21 cellular contexts compared by ENCODE assay signal in the genomic region with DNA sequence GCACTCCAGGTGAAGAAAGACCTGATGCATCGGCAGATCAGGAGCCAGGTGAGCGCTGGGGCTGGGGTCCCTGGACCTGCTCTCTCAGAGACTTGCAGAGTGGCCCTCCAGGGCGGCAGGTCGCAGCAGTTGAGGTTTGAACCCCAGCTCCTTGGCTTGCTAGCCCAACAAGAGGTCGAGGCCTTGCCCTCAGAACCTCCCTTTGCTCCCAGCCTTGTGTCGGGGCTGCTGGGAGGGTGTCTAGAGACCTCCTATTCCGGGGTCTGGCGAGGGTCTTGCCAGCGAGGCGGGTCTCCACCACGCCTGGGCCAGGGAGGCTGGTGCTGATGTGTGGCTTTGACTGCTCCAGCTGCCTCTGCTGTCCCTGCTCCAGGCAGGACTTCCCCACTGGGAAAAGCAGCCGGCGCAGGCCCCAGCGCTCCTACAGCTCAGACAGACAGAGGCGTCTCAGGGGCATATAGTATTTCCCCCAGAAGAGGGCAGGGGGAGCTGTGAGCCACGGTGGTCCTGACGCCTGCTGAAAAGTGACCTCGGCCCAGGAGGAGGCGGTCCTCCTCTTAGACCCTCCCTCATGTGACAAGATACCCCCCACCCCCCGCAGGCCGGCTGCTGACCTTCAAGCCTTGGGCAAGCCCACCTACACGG. TPM values are rescaled to one million over a fixed set of nuclear protein-coding genes. Genes with fewer than 3 reads are reported as not detected.
DNase-seq lines count a peak whose midpoint lies in the region; ATAC-seq and TF ChIP-seq lines count a peak whose summit lies in the region.
"Had no signal": no experiment of that assay in that cellular context is flagged by ENCODE, and none has a peak within 500 bp of the region (broad histone marks: within the 10 kb centered on the region; RNA-seq: fewer than 3 reads in every experiment).

No MANE protein-coding gene starts in this region.

- no peak overlapping the region for H3K4ac ChIP-seq in H9 (ENCODE audit: low read depth, low read length)

- no peaks in the 10 kb centered on the region for H3K79me2 ChIP-seq in H9 (ENCODE audit: insufficient read depth, low read length)
- no peaks in the 10 kb centered on the region for H3K79me2 ChIP-seq in hepatocyte
- no peaks in the 10 kb centered on the region for H3K79me2 ChIP-seq in osteoblast (ENCODE audit: insufficient read depth, low read length)

- no peak overlapping the region for H3K18ac ChIP-seq in H9 (ENCODE audit: insufficient read length, low read depth, low read length)

- H3K9me2 ChIP-seq in hepatocyte (replicated peaks; ENCODE audit: insufficient read depth), result no peaks in the 10 kb centered on the region

- H3K4me2 ChIP-seq in H9 (ENCODE audit: insufficient read depth, insufficient read length, low read length) (no peak overlapping the region), hepatocyte (no peak overlapping the region), osteoblast (ENCODE audit: insufficient read depth, low read length) (no peak overlapping the region)

- DNase-seq in H9 (peak; percentile 91), hepatocyte (ENCODE audit: low spot score) (no peak), osteoblast (ENCODE audit: insufficient read length, low spot score, missing footprints) (peak; percentile 64), ascending aorta (ENCODE audit: low spot score in 2 of 2) (no peak)
- DNase-seq: activated CD4-positive, CD25-positive, alpha-beta regulatory T cell treated with anti-CD3 and anti-CD28 coated beads, Interleukin-2, amount 50 U/mL, for 72 hours; CD4-positive, alpha-beta memory T cell; DMS79; NCI-H1048; NCI-H2107; NCI-H748 treated with DMSO at 0.1 percent for 48 hours; occipital lobe; T-helper 2 cell had no signal

- H3K23ac ChIP-seq in H9 (ENCODE audit: insufficient read length, low read depth, low read length), result no peak overlapping the region

- H4K5ac ChIP-seq in H9 (ENCODE audit: insufficient read length, low read depth, low read length), result no peak overlapping the region

- H3K9me3 ChIP-seq in H9 (ENCODE audit: control insufficient read depth, low read depth, low read length), result no peaks in the 10 kb centered on the region
- no peaks in the 10 kb centered on the region for H3K9me3 ChIP-seq in hepatocyte (ENCODE audit: low read depth)
- H3K9me3 ChIP-seq in osteoblast (ENCODE audit: low read depth, low read length), result no peaks in the 10 kb centered on the region
- no peaks in the 10 kb centered on the region for H3K9me3 ChIP-seq in gastroesophageal sphincter
- no peaks in the 10 kb centered on the region for H3K9me3 ChIP-seq in ascending aorta
- H3K9me3 ChIP-seq: thoracic aorta had no signal

- no peak overlapping the region for H2AK5ac ChIP-seq in H9 (ENCODE audit: insufficient read length, low read length)

- H3K27me3 ChIP-seq in H9 (ENCODE audit: insufficient read depth, low read length), result no peaks in the 10 kb centered on the region
- no peaks in the 10 kb centered on the region for H3K27me3 ChIP-seq in hepatocyte
- no peaks in the 10 kb centered on the region for H3K27me3 ChIP-seq in osteoblast (ENCODE audit: insufficient read depth, low read length)
- H3K27me3 ChIP-seq in gastroesophageal sphincter, result no peaks in the 10 kb centered on the region
- no peaks in the 10 kb centered on the region for H3K27me3 ChIP-seq in ascending aorta

- H3K9ac ChIP-seq in H9 (ENCODE audit: extremely low read depth, insufficient read length, low read length), result no peak overlapping the region

- no peak overlapping the region for H4K91ac ChIP-seq in H9 (ENCODE audit: insufficient read length, low read depth, low read length)

- H3K4me3 ChIP-seq in hepatocyte, result no peak overlapping the region
- no peak overlapping the region for H3K4me3 ChIP-seq in osteoblast (ENCODE audit: insufficient read depth, low read length)
- H3K4me3 ChIP-seq in gastroesophageal sphincter, result no peak overlapping the region
- no peak overlapping the region for H3K4me3 ChIP-seq in ascending aorta
- H3K4me3 ChIP-seq: thoracic aorta had no signal

- ATAC-seq in SK-N-SH treated with all-trans-retinoic acid at 6 μM for 48 hours (peak; percentile 38), esophagus mucosa (no peak), GM18498 (IDR thresholded peaks at IDR 0.05; ENCODE audit: unreplicated experiment) (no peak), gastroesophageal sphincter (no peak)
- ATAC-seq: sciatic nerve; stimulated activated memory B cell treated with anti-CD40 and anti-IgM and Interleukin-4, amounts not matched to agents 10 μg/mL and 1 μg/mL and 100 μg/mL, for 72 hours had no signal

- no peak overlapping the region for H2BK5ac ChIP-seq in H9 (ENCODE audit: insufficient read length, low read length)

- WGBS in H9 (ENCODE audit: extremely low coverage, insufficient read length, low lambda C conversion rate), result no CpG with 5 or more reads among the region's 22 CpGs
- WGBS in hepatocyte (ENCODE audit: low lambda C conversion rate, missing lambda C conversion rate), result 81% methylated on average over 20 of the region's 22 CpGs
- WGBS in gastroesophageal sphincter (ENCODE audit: low coverage in 1 of 2), 2 donors, result 92% methylated on average over 2 of the region's 22 CpGs; no CpG with 5 or more reads in 1 of the 2 donors

- no peaks in the 10 kb centered on the region for H3K27me3 Mint-ChIP-seq in H9 (ENCODE audit: low read depth)
- H3K27me3 Mint-ChIP-seq: CD4-positive, alpha-beta memory T cell; dendritic cell treated with granulocyte-macrophage colony-stimulating factor and Interleukin-4, amounts not matched to agents 40 ng/mL and 50 ng/mL, for 4 days; stimulated activated memory B cell treated with anti-CD40 and anti-IgM and Interleukin-4, amounts not matched to agents 10 μg/mL and 1 μg/mL and 100 μg/mL, for 72 hours had no signal

- H3K4me1 ChIP-seq in H9 (ENCODE audit: insufficient read depth, low read length), result no peaks in the 10 kb centered on the region
- H3K4me1 ChIP-seq in hepatocyte (ENCODE audit: insufficient read depth), result no peaks in the 10 kb centered on the region
- H3K4me1 ChIP-seq in osteoblast (ENCODE audit: insufficient read depth, low read length), result peaks cover under 1% of the 10 kb centered on the region
- H3K4me1 ChIP-seq in gastroesophageal sphincter, result peaks cover 0 to 1% (median 0%) of the 10 kb centered on the region in 3 donors
- peaks cover 0 to 1% of the 10 kb centered on the region in 2 donors for H3K4me1 ChIP-seq in ascending aorta

- H3K4me1 Mint-ChIP-seq in H9, result peaks cover 4 to 8% of the 10 kb centered on the region in 2 experiments
- H3K4me1 Mint-ChIP-seq: CD4-positive, alpha-beta memory T cell; stimulated activated memory B cell treated with anti-CD40 and anti-IgM and Interleukin-4, amounts not matched to agents 10 μg/mL and 1 μg/mL and 100 μg/mL, for 72 hours had no signal

- no peak overlapping the region; the same call in 1 of the 2 replicates for H3K14ac ChIP-seq in H9 (ENCODE audit: insufficient read depth, low read length)

- H3K36me3 ChIP-seq in hepatocyte (replicated peaks; ENCODE audit: insufficient read depth, low read depth) (no peaks in the 10 kb centered on the region), osteoblast (ENCODE audit: insufficient read depth, low read length) (peaks cover 35% of the 10 kb centered on the region), gastroesophageal sphincter (peaks cover 0 to 100% of the 10 kb centered on the region in 2 donors), ascending aorta (peaks cover 67 to 93% of the 10 kb centered on the region in 2 donors)

- H3K56ac ChIP-seq in H9 (ENCODE audit: insufficient read length, low read depth, low read length), result no peak overlapping the region

- H3K4me3 Mint-ChIP-seq in H9, result no peak overlapping the region
- H3K4me3 Mint-ChIP-seq: CD4-positive, alpha-beta memory T cell; dendritic cell treated with granulocyte-macrophage colony-stimulating factor and Interleukin-4, amounts not matched to agents 40 ng/mL and 50 ng/mL, for 4 days; stimulated activated memory B cell treated with anti-CD40 and anti-IgM and Interleukin-4, amounts not matched to agents 10 μg/mL and 1 μg/mL and 100 μg/mL, for 72 hours had no signal

- no peak overlapping the region for H2BK120ac ChIP-seq in H9 (ENCODE audit: low read depth, low read length, poor library complexity, severe bottlenecking)

- no peak for TF ChIP-seq POLR2A in gastroesophageal sphincter (IDR thresholded peaks at IDR 0.05)

- no peaks in the 10 kb centered on the region for H3K9me3 Mint-ChIP-seq in H9
- H3K9me3 Mint-ChIP-seq: CD4-positive, alpha-beta memory T cell; dendritic cell treated with granulocyte-macrophage colony-stimulating factor and Interleukin-4, amounts not matched to agents 40 ng/mL and 50 ng/mL, for 4 days; stimulated activated memory B cell treated with anti-CD40 and anti-IgM and Interleukin-4, amounts not matched to agents 10 μg/mL and 1 μg/mL and 100 μg/mL, for 72 hours had no signal

- TF ChIP-seq CTCF in H9 (conservative IDR thresholded peaks at IDR 0.05), result peak; percentile 71
- TF ChIP-seq CTCF in hepatocyte (IDR thresholded peaks at IDR 0.05; ENCODE audit: poor library complexity), result peak; percentile 7
- no peak for TF ChIP-seq CTCF in osteoblast (IDR thresholded peaks at IDR 0.05; ENCODE audit: extremely low read depth, low read depth, low read length)
- no peak for TF ChIP-seq CTCF in gastroesophageal sphincter (IDR thresholded peaks at IDR 0.05)
- no peak for TF ChIP-seq CTCF in ascending aorta (IDR thresholded peaks at IDR 0.05)

- no peak overlapping the region for H2BK15ac ChIP-seq in H9 (ENCODE audit: low read depth, low read length)

- no peak overlapping the region for H2BK20ac ChIP-seq in H9 (ENCODE audit: low read depth, low read length, poor library complexity, severe bottlenecking)

- H3K23me2 ChIP-seq in H9 (ENCODE audit: insufficient read length, low read depth, low read length, poor library complexity, severe bottlenecking), result no peaks in the 10 kb centered on the region

- no peaks in the 10 kb centered on the region for H4K20me1 ChIP-seq in H9 (ENCODE audit: control insufficient read depth, insufficient read depth, insufficient read length)
- H4K20me1 ChIP-seq in hepatocyte (ENCODE audit: insufficient read depth, poor library complexity, severe bottlenecking), result no peaks in the 10 kb centered on the region
- H4K20me1 ChIP-seq in osteoblast (ENCODE audit: insufficient read depth, low read length), result no peaks in the 10 kb centered on the region

- peaks cover 6 to 40% (median 22%) of the 10 kb centered on the region in 3 experiments for H3K36me3 Mint-ChIP-seq in H9 (ENCODE audit: insufficient read depth in 1 of 3, low read depth in 3 of 3)

- intact Hi-C loops in ascending aorta (cut with DNase I), result no loop called here

- no peaks in the 10 kb centered on the region for H3K79me1 ChIP-seq in H9 (ENCODE audit: insufficient read depth, low read depth, low read length, poor library complexity, severe bottlenecking)

- no peak overlapping the region for H3K27ac ChIP-seq in H9 (ENCODE audit: insufficient read length, low read depth, low read length)
- H3K27ac ChIP-seq in hepatocyte, result no peak overlapping the region
- no peak overlapping the region for H3K27ac ChIP-seq in osteoblast (ENCODE audit: low read depth, low read length)
- no peak overlapping the region for H3K27ac ChIP-seq in gastroesophageal sphincter
- H3K27ac ChIP-seq in ascending aorta, result no peak overlapping the region
- H3K27ac ChIP-seq: epithelial cell of prostate had no signal

- no peak for TF ChIP-seq EP300 in gastroesophageal sphincter (IDR thresholded peaks at IDR 0.05)

- H3T11ph ChIP-seq in H9 (ENCODE audit: low read length), result no peak overlapping the region

- no peak overlapping the region for H2BK12ac ChIP-seq in H9 (ENCODE audit: insufficient read length, low read depth, low read length)

- no peak overlapping the region for H2AFZ ChIP-seq in H9 (ENCODE audit: low read length)
- no peak overlapping the region for H2AFZ ChIP-seq in hepatocyte
- no peak overlapping the region for H2AFZ ChIP-seq in osteoblast (ENCODE audit: low read length)

- H4K8ac ChIP-seq in H9 (replicated peaks; ENCODE audit: insufficient read length, low read depth, low read length), result no peak overlapping the region

- H3K27ac Mint-ChIP-seq in H9, result 0 out of 7 replicates have a peak overlapping the region, but pooled peaks of 1 of the 3 experiments have one; percentile 17
- H3K27ac Mint-ChIP-seq: dendritic cell treated with granulocyte-macrophage colony-stimulating factor and Interleukin-4, amounts not matched to agents 40 ng/mL and 50 ng/mL, for 4 days; stimulated activated memory B cell treated with anti-CD40 and anti-IgM and Interleukin-4, amounts not matched to agents 10 μg/mL and 1 μg/mL and 100 μg/mL, for 72 hours had no signal

RNA-seq across cellular contexts. Expression of a gene that starts 38.3 kb away (rescaled TPM):
- total RNA-seq in H9 (2021) (15.0 and 16.2 TPM in 2 replicates), hepatocyte (6.8 and 10.7 TPM in 2 replicates), osteoblast (12.3 and 13.0 TPM in 2 replicates), esophagus mucosa (13.5 TPM), gastroesophageal sphincter (10 to 100 TPM; 15.5 to 26.5 (median 20.2) TPM), ascending aorta (22.8 TPM)
- polyA plus RNA-seq in hepatocyte, result 19.4 and 22.1 TPM in 2 replicates

RNA-seq across cellular contexts. Expression of a gene that starts 38.4 kb away (rescaled TPM):
- total RNA-seq in H9 (2021) (1,710 and 1,711 TPM in 2 replicates), hepatocyte (1,720 and 2,202 TPM in 2 replicates), osteoblast (1,103 and 1,259 TPM in 2 replicates), esophagus mucosa (1,546 TPM), gastroesophageal sphincter (1,000 to 10,000 TPM in 3 of 4 donors, 100 to 1,000 TPM in 1; 879 to 2,906 (median 1,722) TPM), ascending aorta (1,924 TPM)
- 392 and 417 TPM in 2 replicates for polyA plus RNA-seq in hepatocyte

Comparison
In these comparisons a context has a peak if more than half of its experiments do, and no peak if none do; other contexts are left out.
1. DNase-seq: peak in H9 (single experiment) and osteoblast (single experiment); none in hepatocyte (single experiment) and ascending aorta (0 of 2).
2. CTCF ChIP-seq: peak in H9 (single experiment) and hepatocyte (single experiment); none in osteoblast (single experiment), gastroesophageal sphincter (0 of 4) and ascending aorta (0 of 3).